1 cellular context compared by ENCODE assay signal in the genomic region with DNA sequence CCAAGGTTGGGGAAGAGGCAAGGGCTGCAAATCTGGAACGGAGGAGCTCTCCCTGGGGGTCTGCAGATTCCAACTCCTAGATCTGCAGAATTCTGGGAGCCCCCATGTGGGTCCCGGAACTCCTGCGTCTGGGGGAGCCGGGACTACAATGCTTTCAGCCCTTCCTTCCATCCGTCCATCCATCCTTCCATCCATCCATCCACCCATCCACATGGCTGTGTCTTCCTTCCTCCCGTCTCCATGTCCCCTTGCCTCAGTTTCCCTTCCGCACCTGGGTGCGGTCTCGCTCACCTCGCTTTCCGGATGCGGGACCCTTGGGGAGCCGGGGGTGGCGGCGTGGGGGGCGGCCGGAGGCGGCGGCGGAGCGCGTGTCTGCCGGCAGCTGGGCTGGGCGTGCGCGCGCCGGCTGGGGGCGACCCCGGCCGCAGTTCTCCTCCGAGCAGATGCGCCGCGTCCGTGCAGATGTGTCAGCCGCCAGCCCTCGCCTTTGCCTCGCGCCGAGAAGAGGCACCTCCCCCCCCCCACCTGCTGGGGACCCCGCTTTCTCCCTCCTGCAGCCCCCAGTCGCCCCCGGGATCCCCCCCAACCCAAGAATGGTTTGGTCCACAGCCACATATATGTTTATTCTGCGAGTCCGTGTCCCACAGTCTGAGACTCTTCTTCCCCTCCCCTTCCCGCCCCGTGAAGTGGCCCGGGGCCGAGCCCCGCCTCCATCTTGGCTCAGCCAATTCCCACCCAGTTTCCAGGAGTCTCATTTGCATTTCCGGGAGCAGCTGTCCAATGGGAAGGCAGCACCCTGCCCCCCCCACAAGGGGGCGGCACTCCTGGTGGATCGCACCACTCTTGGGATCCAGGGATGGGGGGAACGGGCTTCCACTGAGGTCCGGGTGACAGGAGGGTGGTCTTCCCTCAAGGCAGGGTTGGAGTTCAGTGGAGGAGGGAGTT.
TF ChIP-seq lines count a peak whose summit lies in the region.

No MANE protein-coding gene starts in this region.

TF ChIP-seq in K562, 482 proteins besides CTCF, POLR2A, EP300 and RAD21 (continued from another document and continues in another):
- TF ChIP-seq, protein P1, sequence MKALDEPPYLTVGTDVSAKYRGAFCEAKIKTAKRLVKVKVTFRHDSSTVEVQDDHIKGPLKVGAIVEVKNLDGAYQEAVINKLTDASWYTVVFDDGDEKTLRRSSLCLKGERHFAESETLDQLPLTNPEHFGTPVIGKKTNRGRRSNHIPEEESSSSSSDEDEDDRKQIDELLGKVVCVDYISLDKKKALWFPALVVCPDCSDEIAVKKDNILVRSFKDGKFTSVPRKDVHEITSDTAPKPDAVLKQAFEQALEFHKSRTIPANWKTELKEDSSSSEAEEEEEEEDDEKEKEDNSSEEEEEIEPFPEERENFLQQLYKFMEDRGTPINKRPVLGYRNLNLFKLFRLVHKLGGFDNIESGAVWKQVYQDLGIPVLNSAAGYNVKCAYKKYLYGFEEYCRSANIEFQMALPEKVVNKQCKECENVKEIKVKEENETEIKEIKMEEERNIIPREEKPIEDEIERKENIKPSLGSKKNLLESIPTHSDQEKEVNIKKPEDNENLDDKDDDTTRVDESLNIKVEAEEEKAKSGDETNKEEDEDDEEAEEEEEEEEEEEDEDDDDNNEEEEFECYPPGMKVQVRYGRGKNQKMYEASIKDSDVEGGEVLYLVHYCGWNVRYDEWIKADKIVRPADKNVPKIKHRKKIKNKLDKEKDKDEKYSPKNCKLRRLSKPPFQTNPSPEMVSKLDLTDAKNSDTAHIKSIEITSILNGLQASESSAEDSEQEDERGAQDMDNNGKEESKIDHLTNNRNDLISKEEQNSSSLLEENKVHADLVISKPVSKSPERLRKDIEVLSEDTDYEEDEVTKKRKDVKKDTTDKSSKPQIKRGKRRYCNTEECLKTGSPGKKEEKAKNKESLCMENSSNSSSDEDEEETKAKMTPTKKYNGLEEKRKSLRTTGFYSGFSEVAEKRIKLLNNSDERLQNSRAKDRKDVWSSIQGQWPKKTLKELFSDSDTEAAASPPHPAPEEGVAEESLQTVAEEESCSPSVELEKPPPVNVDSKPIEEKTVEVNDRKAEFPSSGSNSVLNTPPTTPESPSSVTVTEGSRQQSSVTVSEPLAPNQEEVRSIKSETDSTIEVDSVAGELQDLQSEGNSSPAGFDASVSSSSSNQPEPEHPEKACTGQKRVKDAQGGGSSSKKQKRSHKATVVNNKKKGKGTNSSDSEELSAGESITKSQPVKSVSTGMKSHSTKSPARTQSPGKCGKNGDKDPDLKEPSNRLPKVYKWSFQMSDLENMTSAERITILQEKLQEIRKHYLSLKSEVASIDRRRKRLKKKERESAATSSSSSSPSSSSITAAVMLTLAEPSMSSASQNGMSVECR (CRISPR knock-in tag; IDR thresholded peaks at IDR 0.05) = no peak
- no peak for TF ChIP-seq ZNF121 (CRISPR knock-in tag; conservative IDR thresholded peaks at IDR 0.05)
- peak; percentile 42 for TF ChIP-seq SUPT5H (IDR thresholded peaks at IDR 0.05)
- TF ChIP-seq SP1 (CRISPR knock-in tag; IDR thresholded peaks at IDR 0.05) = peak; percentile 96
- TF ChIP-seq CBFB (CRISPR knock-in tag; IDR thresholded peaks at IDR 0.05) = no peak
- TF ChIP-seq HDAC1 (IDR thresholded peaks at IDR 0.05) = peak in 1 of 2 experiments; percentile 45; a peak in 1 of 4 replicates
- TF ChIP-seq, protein P2, sequence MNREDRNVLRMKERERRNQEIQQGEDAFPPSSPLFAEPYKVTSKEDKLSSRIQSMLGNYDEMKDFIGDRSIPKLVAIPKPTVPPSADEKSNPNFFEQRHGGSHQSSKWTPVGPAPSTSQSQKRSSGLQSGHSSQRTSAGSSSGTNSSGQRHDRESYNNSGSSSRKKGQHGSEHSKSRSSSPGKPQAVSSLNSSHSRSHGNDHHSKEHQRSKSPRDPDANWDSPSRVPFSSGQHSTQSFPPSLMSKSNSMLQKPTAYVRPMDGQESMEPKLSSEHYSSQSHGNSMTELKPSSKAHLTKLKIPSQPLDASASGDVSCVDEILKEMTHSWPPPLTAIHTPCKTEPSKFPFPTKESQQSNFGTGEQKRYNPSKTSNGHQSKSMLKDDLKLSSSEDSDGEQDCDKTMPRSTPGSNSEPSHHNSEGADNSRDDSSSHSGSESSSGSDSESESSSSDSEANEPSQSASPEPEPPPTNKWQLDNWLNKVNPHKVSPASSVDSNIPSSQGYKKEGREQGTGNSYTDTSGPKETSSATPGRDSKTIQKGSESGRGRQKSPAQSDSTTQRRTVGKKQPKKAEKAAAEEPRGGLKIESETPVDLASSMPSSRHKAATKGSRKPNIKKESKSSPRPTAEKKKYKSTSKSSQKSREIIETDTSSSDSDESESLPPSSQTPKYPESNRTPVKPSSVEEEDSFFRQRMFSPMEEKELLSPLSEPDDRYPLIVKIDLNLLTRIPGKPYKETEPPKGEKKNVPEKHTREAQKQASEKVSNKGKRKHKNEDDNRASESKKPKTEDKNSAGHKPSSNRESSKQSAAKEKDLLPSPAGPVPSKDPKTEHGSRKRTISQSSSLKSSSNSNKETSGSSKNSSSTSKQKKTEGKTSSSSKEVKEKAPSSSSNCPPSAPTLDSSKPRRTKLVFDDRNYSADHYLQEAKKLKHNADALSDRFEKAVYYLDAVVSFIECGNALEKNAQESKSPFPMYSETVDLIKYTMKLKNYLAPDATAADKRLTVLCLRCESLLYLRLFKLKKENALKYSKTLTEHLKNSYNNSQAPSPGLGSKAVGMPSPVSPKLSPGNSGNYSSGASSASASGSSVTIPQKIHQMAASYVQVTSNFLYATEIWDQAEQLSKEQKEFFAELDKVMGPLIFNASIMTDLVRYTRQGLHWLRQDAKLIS (CRISPR knock-in tag; IDR thresholded peaks at IDR 0.05) = 0 out of 2 replicates have a peak, but pooled peaks have one; percentile 52
- 0 out of 2 replicates have a peak, but pooled peaks have one; percentile 63 for TF ChIP-seq LCOR (CRISPR knock-in tag; IDR thresholded peaks at IDR 0.05)
- TF ChIP-seq, protein P3, sequence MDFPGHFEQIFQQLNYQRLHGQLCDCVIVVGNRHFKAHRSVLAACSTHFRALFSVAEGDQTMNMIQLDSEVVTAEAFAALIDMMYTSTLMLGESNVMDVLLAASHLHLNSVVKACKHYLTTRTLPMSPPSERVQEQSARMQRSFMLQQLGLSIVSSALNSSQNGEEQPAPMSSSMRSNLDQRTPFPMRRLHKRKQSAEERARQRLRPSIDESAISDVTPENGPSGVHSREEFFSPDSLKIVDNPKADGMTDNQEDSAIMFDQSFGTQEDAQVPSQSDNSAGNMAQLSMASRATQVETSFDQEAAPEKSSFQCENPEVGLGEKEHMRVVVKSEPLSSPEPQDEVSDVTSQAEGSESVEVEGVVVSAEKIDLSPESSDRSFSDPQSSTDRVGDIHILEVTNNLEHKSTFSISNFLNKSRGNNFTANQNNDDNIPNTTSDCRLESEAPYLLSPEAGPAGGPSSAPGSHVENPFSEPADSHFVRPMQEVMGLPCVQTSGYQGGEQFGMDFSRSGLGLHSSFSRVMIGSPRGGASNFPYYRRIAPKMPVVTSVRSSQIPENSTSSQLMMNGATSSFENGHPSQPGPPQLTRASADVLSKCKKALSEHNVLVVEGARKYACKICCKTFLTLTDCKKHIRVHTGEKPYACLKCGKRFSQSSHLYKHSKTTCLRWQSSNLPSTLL (IDR thresholded peaks at IDR 0.05) = peak; percentile 82
- peak; percentile 74 for TF ChIP-seq RBM25 (IDR thresholded peaks at IDR 0.05; ENCODE audit: low read depth, low read length, severe bottlenecking)
- TF ChIP-seq, protein P4, sequence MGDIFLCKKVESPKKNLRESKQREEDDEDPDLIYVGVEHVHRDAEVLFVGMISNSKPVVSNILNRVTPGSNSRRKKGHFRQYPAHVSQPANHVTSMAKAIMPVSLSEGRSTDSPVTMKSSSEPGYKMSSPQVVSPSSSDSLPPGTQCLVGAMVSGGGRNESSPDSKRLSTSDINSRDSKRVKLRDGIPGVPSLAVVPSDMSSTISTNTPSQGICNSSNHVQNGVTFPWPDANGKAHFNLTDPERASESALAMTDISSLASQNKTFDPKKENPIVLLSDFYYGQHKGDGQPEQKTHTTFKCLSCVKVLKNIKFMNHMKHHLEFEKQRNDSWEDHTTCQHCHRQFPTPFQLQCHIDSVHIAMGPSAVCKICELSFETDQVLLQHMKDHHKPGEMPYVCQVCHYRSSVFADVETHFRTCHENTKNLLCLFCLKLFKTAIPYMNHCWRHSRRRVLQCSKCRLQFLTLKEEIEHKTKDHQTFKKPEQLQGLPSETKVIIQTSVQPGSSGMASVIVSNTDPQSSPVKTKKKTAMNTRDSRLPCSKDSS (IDR thresholded peaks at IDR 0.05; ENCODE audit: low read depth, partially characterized antibody) = no peak
- TF ChIP-seq, protein P5, sequence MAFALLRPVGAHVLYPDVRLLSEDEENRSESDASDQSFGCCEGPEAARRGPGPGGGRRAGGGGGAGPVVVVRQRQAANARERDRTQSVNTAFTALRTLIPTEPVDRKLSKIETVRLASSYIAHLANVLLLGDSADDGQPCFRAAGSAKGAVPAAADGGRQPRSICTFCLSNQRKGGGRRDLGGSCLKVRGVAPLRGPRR (CRISPR knock-in tag; IDR thresholded peaks at IDR 0.05) = no peak
- no peak for TF ChIP-seq ZNF780A (CRISPR knock-in tag; IDR thresholded peaks at IDR 0.05)
- no peak for TF ChIP-seq U2AF2 (optimal IDR thresholded peaks at IDR 0.05; ENCODE audit: low read depth, low read length)
- TF ChIP-seq, protein P6, sequence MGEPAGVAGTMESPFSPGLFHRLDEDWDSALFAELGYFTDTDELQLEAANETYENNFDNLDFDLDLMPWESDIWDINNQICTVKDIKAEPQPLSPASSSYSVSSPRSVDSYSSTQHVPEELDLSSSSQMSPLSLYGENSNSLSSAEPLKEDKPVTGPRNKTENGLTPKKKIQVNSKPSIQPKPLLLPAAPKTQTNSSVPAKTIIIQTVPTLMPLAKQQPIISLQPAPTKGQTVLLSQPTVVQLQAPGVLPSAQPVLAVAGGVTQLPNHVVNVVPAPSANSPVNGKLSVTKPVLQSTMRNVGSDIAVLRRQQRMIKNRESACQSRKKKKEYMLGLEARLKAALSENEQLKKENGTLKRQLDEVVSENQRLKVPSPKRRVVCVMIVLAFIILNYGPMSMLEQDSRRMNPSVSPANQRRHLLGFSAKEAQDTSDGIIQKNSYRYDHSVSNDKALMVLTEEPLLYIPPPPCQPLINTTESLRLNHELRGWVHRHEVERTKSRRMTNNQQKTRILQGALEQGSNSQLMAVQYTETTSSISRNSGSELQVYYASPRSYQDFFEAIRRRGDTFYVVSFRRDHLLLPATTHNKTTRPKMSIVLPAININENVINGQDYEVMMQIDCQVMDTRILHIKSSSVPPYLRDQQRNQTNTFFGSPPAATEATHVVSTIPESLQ (CRISPR knock-in tag; IDR thresholded peaks at IDR 0.05) = no peak
- TF ChIP-seq SRF (CRISPR knock-in tag; IDR thresholded peaks at IDR 0.05) = 0 out of 4 replicates have a peak, but pooled peaks of 1 of the 2 experiments have one; percentile 20
- TF ChIP-seq ZNF57 (CRISPR knock-in tag; IDR thresholded peaks at IDR 0.05) = no peak
- TF ChIP-seq, protein P7, sequence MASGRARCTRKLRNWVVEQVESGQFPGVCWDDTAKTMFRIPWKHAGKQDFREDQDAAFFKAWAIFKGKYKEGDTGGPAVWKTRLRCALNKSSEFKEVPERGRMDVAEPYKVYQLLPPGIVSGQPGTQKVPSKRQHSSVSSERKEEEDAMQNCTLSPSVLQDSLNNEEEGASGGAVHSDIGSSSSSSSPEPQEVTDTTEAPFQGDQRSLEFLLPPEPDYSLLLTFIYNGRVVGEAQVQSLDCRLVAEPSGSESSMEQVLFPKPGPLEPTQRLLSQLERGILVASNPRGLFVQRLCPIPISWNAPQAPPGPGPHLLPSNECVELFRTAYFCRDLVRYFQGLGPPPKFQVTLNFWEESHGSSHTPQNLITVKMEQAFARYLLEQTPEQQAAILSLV (tag; IDR thresholded peaks at IDR 0.05) = no peak
- TF ChIP-seq, protein P8, sequence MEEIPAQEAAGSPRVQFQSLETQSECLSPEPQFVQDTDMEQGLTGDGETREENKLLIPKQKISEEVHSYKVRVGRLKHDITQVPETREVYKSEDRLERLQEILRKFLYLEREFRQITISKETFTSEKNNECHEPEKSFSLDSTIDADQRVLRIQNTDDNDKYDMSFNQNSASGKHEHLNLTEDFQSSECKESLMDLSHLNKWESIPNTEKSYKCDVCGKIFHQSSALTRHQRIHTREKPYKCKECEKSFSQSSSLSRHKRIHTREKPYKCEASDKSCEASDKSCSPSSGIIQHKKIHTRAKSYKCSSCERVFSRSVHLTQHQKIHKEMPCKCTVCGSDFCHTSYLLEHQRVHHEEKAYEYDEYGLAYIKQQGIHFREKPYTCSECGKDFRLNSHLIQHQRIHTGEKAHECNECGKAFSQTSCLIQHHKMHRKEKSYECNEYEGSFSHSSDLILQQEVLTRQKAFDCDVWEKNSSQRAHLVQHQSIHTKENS (CRISPR knock-in tag; IDR thresholded peaks at IDR 0.05) = no peak
- peak; percentile 72 for TF ChIP-seq NEUROD1 (IDR thresholded peaks at IDR 0.05; ENCODE audit: borderline replicate concordance, low read depth, low read length, partially characterized antibody)
- TF ChIP-seq ZNF445 (CRISPR knock-in tag; IDR thresholded peaks at IDR 0.05; ENCODE audit: low read depth) = no peak
- no peak for TF ChIP-seq ZSCAN32 (CRISPR knock-in tag; IDR thresholded peaks at IDR 0.05)
- TF ChIP-seq MYNN (IDR thresholded peaks at IDR 0.05) = peak; percentile 57; the same call in 1 of the 2 replicates
- TF ChIP-seq MYNN (CRISPR knock-in tag; IDR thresholded peaks at IDR 0.05) = no peak
- TF ChIP-seq ZNF41 (CRISPR knock-in tag; conservative IDR thresholded peaks at IDR 0.05) = no peak
- no peak for TF ChIP-seq ZNF551 (CRISPR knock-in tag; IDR thresholded peaks at IDR 0.05)
- no peak for TF ChIP-seq THRAP3 (IDR thresholded peaks at IDR 0.05; ENCODE audit: borderline replicate concordance)
- TF ChIP-seq CC2D1A (IDR thresholded peaks at IDR 0.05) = peak; percentile 82; the same call in 1 of the 2 replicates
- TF ChIP-seq PHTF2 (CRISPR knock-in tag; IDR thresholded peaks at IDR 0.05) = no peak
- 0 out of 2 replicates have a peak, but pooled peaks have one; percentile 8 for TF ChIP-seq KDM2B (CRISPR knock-in tag; IDR thresholded peaks at IDR 0.05)
- no peak for TF ChIP-seq MEIS2 (IDR thresholded peaks at IDR 0.05; ENCODE audit: partially characterized antibody)
- TF ChIP-seq, protein P9, sequence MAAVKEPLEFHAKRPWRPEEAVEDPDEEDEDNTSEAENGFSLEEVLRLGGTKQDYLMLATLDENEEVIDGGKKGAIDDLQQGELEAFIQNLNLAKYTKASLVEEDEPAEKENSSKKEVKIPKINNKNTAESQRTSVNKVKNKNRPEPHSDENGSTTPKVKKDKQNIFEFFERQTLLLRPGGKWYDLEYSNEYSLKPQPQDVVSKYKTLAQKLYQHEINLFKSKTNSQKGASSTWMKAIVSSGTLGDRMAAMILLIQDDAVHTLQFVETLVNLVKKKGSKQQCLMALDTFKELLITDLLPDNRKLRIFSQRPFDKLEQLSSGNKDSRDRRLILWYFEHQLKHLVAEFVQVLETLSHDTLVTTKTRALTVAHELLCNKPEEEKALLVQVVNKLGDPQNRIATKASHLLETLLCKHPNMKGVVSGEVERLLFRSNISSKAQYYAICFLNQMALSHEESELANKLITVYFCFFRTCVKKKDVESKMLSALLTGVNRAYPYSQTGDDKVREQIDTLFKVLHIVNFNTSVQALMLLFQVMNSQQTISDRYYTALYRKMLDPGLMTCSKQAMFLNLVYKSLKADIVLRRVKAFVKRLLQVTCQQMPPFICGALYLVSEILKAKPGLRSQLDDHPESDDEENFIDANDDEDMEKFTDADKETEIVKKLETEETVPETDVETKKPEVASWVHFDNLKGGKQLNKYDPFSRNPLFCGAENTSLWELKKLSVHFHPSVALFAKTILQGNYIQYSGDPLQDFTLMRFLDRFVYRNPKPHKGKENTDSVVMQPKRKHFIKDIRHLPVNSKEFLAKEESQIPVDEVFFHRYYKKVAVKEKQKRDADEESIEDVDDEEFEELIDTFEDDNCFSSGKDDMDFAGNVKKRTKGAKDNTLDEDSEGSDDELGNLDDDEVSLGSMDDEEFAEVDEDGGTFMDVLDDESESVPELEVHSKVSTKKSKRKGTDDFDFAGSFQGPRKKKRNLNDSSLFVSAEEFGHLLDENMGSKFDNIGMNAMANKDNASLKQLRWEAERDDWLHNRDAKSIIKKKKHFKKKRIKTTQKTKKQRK (IDR thresholded peaks at IDR 0.05; ENCODE audit: borderline replicate concordance, low read depth, low read length) = no peak
- TF ChIP-seq BCOR (IDR thresholded peaks at IDR 0.05) = peak; percentile 40; the same call in 1 of the 2 replicates
- TF ChIP-seq PML (IDR thresholded peaks at IDR 0.05; ENCODE audit: low read length) = no peak
